In genomic region chrY:19406251-19406650, GRCh38 we compare ENCODE assay signal across 26 cellular contexts.
A peak's percentile ranks its signal among the peaks of the same experiment; 100 is the strongest.
DNase-seq lines count a peak whose midpoint lies in the region; ATAC-seq, FAIRE-seq and TF ChIP-seq lines count a peak whose summit lies in the region.
"Had no signal": no experiment of that assay in that cellular context is flagged by ENCODE, and none has a peak within 500 bp of the region (broad histone marks: within the 10 kb centered on the region; RNA-seq: fewer than 3 reads in every experiment).

No MANE protein-coding gene starts in this region.

- H3K4me1 ChIP-seq in thymus (ENCODE audit: control insufficient read depth, insufficient read depth, low read length) (peaks cover 18% of the 10 kb centered on the region), right atrium auricular region (no peaks in the 10 kb centered on the region), HepG2 (ENCODE audit: insufficient read depth, low read length) (no peaks in the 10 kb centered on the region)
- H3K4me1 ChIP-seq: BE2C; BLaER1 treated with 17β-estradiol and CSF1 and Interleukin-3, amounts not matched to agents 10 nM and 100 nM; Caco-2; HAP-1 had no signal

- no TSS peak for BruUV-seq in HepG2 (replicated peaks; lab: Mats Ljungman, UMichigan)

- in situ Hi-C loops in HepG2 (cut with HindIII; ENCODE audit: extremely low pct_ligation_motif_present, low pct_unique_long_range_greater_than_20kb) = no loop called here

- H3K9me3 ChIP-seq in thymus (ENCODE audit: control insufficient read depth) (no peaks in the 10 kb centered on the region), right atrium auricular region (no peaks in the 10 kb centered on the region), HepG2 (ENCODE audit: low read length) (no peaks in the 10 kb centered on the region)
- H3K9me3 ChIP-seq: A549; BE2C; BLaER1 treated with 17β-estradiol and CSF1 and Interleukin-3, amounts not matched to agents 10 nM and 100 nM; Caco-2; HAP-1 had no signal

- no peak overlapping the region for H3K9ac ChIP-seq in HepG2 (ENCODE audit: insufficient read depth, low read depth, low read length)
- H3K9ac ChIP-seq: BLaER1 treated with 17β-estradiol and CSF1 and Interleukin-3, amounts not matched to agents 10 nM and 100 nM had no signal

- POLR2A ChIA-PET in activated naive CD8-positive, alpha-beta T cell treated with anti-CD3 and anti-CD28 coated beads, Interleukin-2, amount 10 ng/mL, durations not matched to agents 7 days and 5 days (lab: Charles Lee) = interaction anchor here (1.0 kb wide), 1 partner anchor 12 kb away, joined by 4 read pairs; no protein-coding TSS in a partner anchor
- POLR2A ChIA-PET in HepG2 (lab: Yijun Ruan, JAX) = no interaction called here
- POLR2A ChIA-PET in activated CD4-positive, alpha-beta T cell treated with anti-CD3 and anti-CD28 coated beads for 36 hours (lab: Charles Lee) = no interaction called here

- H3K27ac ChIP-seq in thymus (ENCODE audit: low read depth) = peak overlapping the region; percentile 85
- H3K27ac ChIP-seq in right atrium auricular region = no peak overlapping the region
- H3K27ac ChIP-seq in HepG2 (ENCODE audit: extremely low read length, insufficient read depth, low read length) = no peak overlapping the region
- H3K27ac ChIP-seq: A549; BLaER1 treated with 17β-estradiol and CSF1 and Interleukin-3, amounts not matched to agents 10 nM and 100 nM had no signal

- no peaks in the 10 kb centered on the region for H3K36me3 Mint-ChIP-seq in activated naive CD8-positive, alpha-beta T cell treated with anti-CD3 and anti-CD28 coated beads, Interleukin-2, amount 10 ng/mL, durations not matched to agents 7 days and 5 days
- no peaks in the 10 kb centered on the region for H3K36me3 Mint-ChIP-seq in activated naive CD8-positive, alpha-beta T cell treated with anti-CD3 and anti-CD28 coated beads, Interleukin-2, amount 50 U/mL, for 24 hours (ENCODE audit: low read depth)
- no peaks in the 10 kb centered on the region for H3K36me3 Mint-ChIP-seq in T-helper 2 cell treated with Interferon-gamma antibody and Interleukin-4, amounts not matched to agents 5 μg/mL and 100 μg/mL, for 36 hours (ENCODE audit: low read depth)
- no peaks in the 10 kb centered on the region for H3K36me3 Mint-ChIP-seq in activated CD4-positive, alpha-beta T cell treated with anti-CD3 and anti-CD28 coated beads for 36 hours (ENCODE audit: low read depth)
- H3K36me3 Mint-ChIP-seq: CD14-positive monocyte; CD4-positive, alpha-beta memory T cell had no signal

- H3K36me3 ChIP-seq in thymus (ENCODE audit: control insufficient read depth, insufficient read depth) = no peaks in the 10 kb centered on the region
- no peaks in the 10 kb centered on the region for H3K36me3 ChIP-seq in right atrium auricular region
- H3K36me3 ChIP-seq in HepG2 (replicated peaks in 1 of 2; ENCODE audit: control insufficient read depth in 1 of 2, insufficient read depth in 2 of 2, low read length in 2 of 2) = no peaks in the 10 kb centered on the region
- H3K36me3 ChIP-seq: BE2C; BLaER1 treated with 17β-estradiol and CSF1 and Interleukin-3, amounts not matched to agents 10 nM and 100 nM; HAP-1 had no signal

- no peak overlapping the region for H3K4me3 Mint-ChIP-seq in activated naive CD8-positive, alpha-beta T cell treated with anti-CD3 and anti-CD28 coated beads, Interleukin-2, amount 10 ng/mL, durations not matched to agents 7 days and 5 days
- no peak overlapping the region for H3K4me3 Mint-ChIP-seq in activated naive CD8-positive, alpha-beta T cell treated with anti-CD3 and anti-CD28 coated beads, Interleukin-2, amount 50 U/mL, for 24 hours
- H3K4me3 Mint-ChIP-seq in T-helper 2 cell treated with Interferon-gamma antibody and Interleukin-4, amounts not matched to agents 5 μg/mL and 100 μg/mL, for 36 hours = peak overlapping the region; percentile 55
- no peak overlapping the region for H3K4me3 Mint-ChIP-seq in activated CD4-positive, alpha-beta T cell treated with anti-CD3 and anti-CD28 coated beads for 36 hours
- H3K4me3 Mint-ChIP-seq: CD14-positive monocyte; CD4-positive, alpha-beta memory T cell; HFFc6 had no signal

- no peak for DNase-seq in activated naive CD8-positive, alpha-beta T cell treated with anti-CD3 and anti-CD28 coated beads, Interleukin-2, amount 10 ng/mL, durations not matched to agents 7 days and 5 days
- DNase-seq in activated naive CD8-positive, alpha-beta T cell treated with anti-CD3 and anti-CD28 coated beads, Interleukin-2, amount 50 U/mL, for 24 hours = no peak
- DNase-seq in Jurkat, Clone E6-1 (ENCODE audit: low read depth, low spot score) = peak; percentile 82
- DNase-seq in T-helper 2 cell treated with Interferon-gamma antibody and Interleukin-4, amounts not matched to agents 5 μg/mL and 100 μg/mL, for 36 hours (ENCODE audit: low spot score) = no peak
- DNase-seq in right atrium auricular region (ENCODE audit: low spot score) (no peak), HepG2 (ENCODE audit: low spot score) (no peak)
- DNase-seq in activated CD4-positive, alpha-beta T cell treated with anti-CD3 and anti-CD28 coated beads for 36 hours = no peak
- DNase-seq: 8988T; ACHN; AML-193; BE2C; Caco-2; CD4-positive, alpha-beta memory T cell; DMS153; EL; GDM1; GOT3; HFFc6 had no signal

- H3K4me2 ChIP-seq in HepG2 (ENCODE audit: low read depth, low read length) = no peak overlapping the region
- H3K4me2 ChIP-seq: A549; BLaER1 treated with 17β-estradiol and CSF1 and Interleukin-3, amounts not matched to agents 10 nM and 100 nM had no signal

- peak; percentile 52 for ATAC-seq in activated naive CD8-positive, alpha-beta T cell treated with anti-CD3 and anti-CD28 coated beads, Interleukin-2, amount 10 ng/mL, durations not matched to agents 7 days and 5 days (ENCODE audit: low read depth)
- no peak for ATAC-seq in activated naive CD8-positive, alpha-beta T cell treated with anti-CD3 and anti-CD28 coated beads, Interleukin-2, amount 50 U/mL, for 24 hours
- no peak for ATAC-seq in HepG2
- ATAC-seq in activated CD4-positive, alpha-beta T cell treated with anti-CD3 and anti-CD28 coated beads for 36 hours = no peak
- ATAC-seq: GM12878 had no signal

- no peak overlapping the region for H2AFZ ChIP-seq in HepG2 (ENCODE audit: low read length)

- peaks cover 8% of the 10 kb centered on the region for H3K4me1 Mint-ChIP-seq in activated naive CD8-positive, alpha-beta T cell treated with anti-CD3 and anti-CD28 coated beads, Interleukin-2, amount 10 ng/mL, durations not matched to agents 7 days and 5 days
- peaks cover 10% of the 10 kb centered on the region for H3K4me1 Mint-ChIP-seq in activated naive CD8-positive, alpha-beta T cell treated with anti-CD3 and anti-CD28 coated beads, Interleukin-2, amount 50 U/mL, for 24 hours
- peaks cover 9% of the 10 kb centered on the region for H3K4me1 Mint-ChIP-seq in T-helper 2 cell treated with Interferon-gamma antibody and Interleukin-4, amounts not matched to agents 5 μg/mL and 100 μg/mL, for 36 hours (ENCODE audit: low read depth)
- H3K4me1 Mint-ChIP-seq in activated CD4-positive, alpha-beta T cell treated with anti-CD3 and anti-CD28 coated beads for 36 hours = peaks cover 8% of the 10 kb centered on the region
- H3K4me1 Mint-ChIP-seq: CD14-positive monocyte had no signal

- H3K27me3 ChIP-seq in thymus (ENCODE audit: control insufficient read depth, insufficient read depth) (no peaks in the 10 kb centered on the region), right atrium auricular region (no peaks in the 10 kb centered on the region), HepG2 (ENCODE audit: control insufficient read depth in 1 of 2, insufficient read depth in 2 of 2, low read length in 2 of 2) (no peaks in the 10 kb centered on the region)
- H3K27me3 ChIP-seq: BE2C; BLaER1 treated with 17β-estradiol and CSF1 and Interleukin-3, amounts not matched to agents 10 nM and 100 nM had no signal

- TF ChIP-seq EP300 in HepG2 (IDR thresholded peaks at IDR 0.05; ENCODE audit: low read depth in 2 of 2, low read length in 2 of 2) = no peak
- TF ChIP-seq EP300 in HepG2 (CRISPR knock-in tag; IDR thresholded peaks at IDR 0.05; ENCODE audit: borderline replicate concordance) = no peak

- no peak overlapping the region; the same call in 1 of the 2 replicates for H3K4me3 ChIP-seq in Jurkat, Clone E6-1 (ENCODE audit: low read length)
- H3K4me3 ChIP-seq in thymus (ENCODE audit: low read length) (no peak overlapping the region), right atrium auricular region (no peak overlapping the region), HepG2 (replicated peaks in 1 of 3; ENCODE audit: insufficient read depth in 1 of 3, low read depth in 2 of 3, low read length in 3 of 3) (no peak overlapping the region)
- H3K4me3 ChIP-seq: A549; BLaER1 treated with 17β-estradiol and CSF1 and Interleukin-3, amounts not matched to agents 10 nM and 100 nM; GM12878; HAP-1 had no signal

- H3K9me3 Mint-ChIP-seq in activated naive CD8-positive, alpha-beta T cell treated with anti-CD3 and anti-CD28 coated beads, Interleukin-2, amount 10 ng/mL, durations not matched to agents 7 days and 5 days = no peaks in the 10 kb centered on the region
- no peaks in the 10 kb centered on the region for H3K9me3 Mint-ChIP-seq in activated naive CD8-positive, alpha-beta T cell treated with anti-CD3 and anti-CD28 coated beads, Interleukin-2, amount 50 U/mL, for 24 hours
- H3K9me3 Mint-ChIP-seq in T-helper 2 cell treated with Interferon-gamma antibody and Interleukin-4, amounts not matched to agents 5 μg/mL and 100 μg/mL, for 36 hours = no peaks in the 10 kb centered on the region
- no peaks in the 10 kb centered on the region for H3K9me3 Mint-ChIP-seq in activated CD4-positive, alpha-beta T cell treated with anti-CD3 and anti-CD28 coated beads for 36 hours (ENCODE audit: low read depth)
- H3K9me3 Mint-ChIP-seq: CD14-positive monocyte; CD4-positive, alpha-beta memory T cell; HFFc6 had no signal

- CTCF ChIA-PET in HepG2 (lab: Yijun Ruan, JAX; ENCODE audit: low intra/inter-chr PET ratio, low total read pairs) = no interaction called here
- CTCF ChIA-PET in activated CD4-positive, alpha-beta T cell treated with anti-CD3 and anti-CD28 coated beads for 36 hours (lab: Charles Lee) = interaction anchor here (0.8 kb wide), 1 partner anchor 10 kb away, joined by 3 read pairs; no protein-coding TSS in a partner anchor

- TF ChIP-seq POLR2A in HepG2 (IDR thresholded peaks at IDR 0.05; ENCODE audit: insufficient read depth in 1 of 2, low read depth in 2 of 2, low read length in 2 of 2) = no peak

- no peaks in the 10 kb centered on the region for H3K79me2 ChIP-seq in HepG2 (ENCODE audit: insufficient read depth, low read length)

- H3K27ac Mint-ChIP-seq in activated naive CD8-positive, alpha-beta T cell treated with anti-CD3 and anti-CD28 coated beads, Interleukin-2, amount 10 ng/mL, durations not matched to agents 7 days and 5 days = no peak overlapping the region
- no peak overlapping the region for H3K27ac Mint-ChIP-seq in activated naive CD8-positive, alpha-beta T cell treated with anti-CD3 and anti-CD28 coated beads, Interleukin-2, amount 50 U/mL, for 24 hours
- H3K27ac Mint-ChIP-seq in T-helper 2 cell treated with Interferon-gamma antibody and Interleukin-4, amounts not matched to agents 5 μg/mL and 100 μg/mL, for 36 hours = no peak overlapping the region
- no peak overlapping the region for H3K27ac Mint-ChIP-seq in activated CD4-positive, alpha-beta T cell treated with anti-CD3 and anti-CD28 coated beads for 36 hours
- H3K27ac Mint-ChIP-seq: CD14-positive monocyte; CD4-positive, alpha-beta memory T cell; HFFc6 had no signal

- FAIRE-seq in HepG2 (lab: Jason Lieb, UNC) = no peak
- FAIRE-seq: A549, GM12878, GM19239, H54 had no signal

- no peak for TF ChIP-seq RAD21 in HepG2 (CRISPR knock-in tag; IDR thresholded peaks at IDR 0.05)

- intact Hi-C loops in HepG2 (cut with micrococcal nuclease; ENCODE audit: unreplicated experiment) = no loop called here
- intact Hi-C loops in activated CD4-positive, alpha-beta T cell treated with anti-CD3 and anti-CD28 coated beads for 36 hours (cut with DNase I, micrococcal nuclease) = no loop called here

- no peak for TF ChIP-seq CTCF in right atrium auricular region (IDR thresholded peaks at IDR 0.05)
- no peak for TF ChIP-seq CTCF in HepG2 (CRISPR knock-in tag; IDR thresholded peaks at IDR 0.05)

- no peaks in the 10 kb centered on the region for H3K27me3 Mint-ChIP-seq in activated naive CD8-positive, alpha-beta T cell treated with anti-CD3 and anti-CD28 coated beads, Interleukin-2, amount 10 ng/mL, durations not matched to agents 7 days and 5 days
- H3K27me3 Mint-ChIP-seq in activated naive CD8-positive, alpha-beta T cell treated with anti-CD3 and anti-CD28 coated beads, Interleukin-2, amount 50 U/mL, for 24 hours = no peaks in the 10 kb centered on the region
- H3K27me3 Mint-ChIP-seq in T-helper 2 cell treated with Interferon-gamma antibody and Interleukin-4, amounts not matched to agents 5 μg/mL and 100 μg/mL, for 36 hours (ENCODE audit: low read depth) = no peaks in the 10 kb centered on the region
- H3K27me3 Mint-ChIP-seq in activated CD4-positive, alpha-beta T cell treated with anti-CD3 and anti-CD28 coated beads for 36 hours = no peaks in the 10 kb centered on the region
- H3K27me3 Mint-ChIP-seq: CD4-positive, alpha-beta memory T cell had no signal

- H4K20me1 ChIP-seq in HepG2 (ENCODE audit: insufficient read depth, low read length) = no peaks in the 10 kb centered on the region
- H4K20me1 ChIP-seq: BLaER1 treated with 17β-estradiol and CSF1 and Interleukin-3, amounts not matched to agents 10 nM and 100 nM had no signal
